8 cellular contexts compared by ENCODE assay signal in genomic region chr6:72530750-72531149, GRCh38.
"Had no signal": no experiment of that assay in that cellular context is flagged by ENCODE, and none has a peak within 500 bp of the region (broad histone marks: within the 10 kb centered on the region; RNA-seq: fewer than 3 reads in every experiment).

No MANE protein-coding gene starts in this region.

- H3K4me3 ChIP-seq: HAP-1, K562 had no signal

- H3K9me3 ChIP-seq: HAP-1 had no signal

- FAIRE-seq: HTR-8/SVneo, K562 had no signal

- DNase-seq: GOT3, H7, HFFc6, IMR-90 had no signal

- H3K36me3 ChIP-seq: HAP-1 had no signal

- H3K4me1 ChIP-seq: HAP-1 had no signal

- ATAC-seq: HCT116, K562 had no signal
